ENCODE assay signal across 1 cellular context in the genomic region with DNA sequence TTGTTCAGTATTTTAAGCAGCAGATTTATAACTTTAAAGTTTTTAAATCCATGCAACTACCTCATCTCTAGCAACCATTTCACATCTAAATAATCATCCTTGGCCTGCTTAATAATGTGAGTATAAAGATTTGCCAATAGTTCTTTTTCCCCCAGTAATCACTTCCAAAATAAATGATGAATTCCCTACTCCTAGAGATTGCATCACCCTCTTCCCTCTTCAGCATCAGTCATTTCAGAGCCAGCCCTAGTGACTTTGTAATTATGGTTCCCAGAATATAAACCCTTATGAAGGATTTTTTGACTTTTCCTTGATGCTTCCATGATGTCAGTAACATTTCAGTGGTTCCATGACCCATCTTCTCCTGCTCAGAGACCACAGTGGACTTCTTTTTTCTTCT.
TF ChIP-seq lines count a peak whose summit lies in the region.

No MANE protein-coding gene starts in this region.

TF ChIP-seq in GM23338, 12 proteins besides CTCF, POLR2A, EP300 and RAD21 (continued from another document):
- TF ChIP-seq, protein P1, sequence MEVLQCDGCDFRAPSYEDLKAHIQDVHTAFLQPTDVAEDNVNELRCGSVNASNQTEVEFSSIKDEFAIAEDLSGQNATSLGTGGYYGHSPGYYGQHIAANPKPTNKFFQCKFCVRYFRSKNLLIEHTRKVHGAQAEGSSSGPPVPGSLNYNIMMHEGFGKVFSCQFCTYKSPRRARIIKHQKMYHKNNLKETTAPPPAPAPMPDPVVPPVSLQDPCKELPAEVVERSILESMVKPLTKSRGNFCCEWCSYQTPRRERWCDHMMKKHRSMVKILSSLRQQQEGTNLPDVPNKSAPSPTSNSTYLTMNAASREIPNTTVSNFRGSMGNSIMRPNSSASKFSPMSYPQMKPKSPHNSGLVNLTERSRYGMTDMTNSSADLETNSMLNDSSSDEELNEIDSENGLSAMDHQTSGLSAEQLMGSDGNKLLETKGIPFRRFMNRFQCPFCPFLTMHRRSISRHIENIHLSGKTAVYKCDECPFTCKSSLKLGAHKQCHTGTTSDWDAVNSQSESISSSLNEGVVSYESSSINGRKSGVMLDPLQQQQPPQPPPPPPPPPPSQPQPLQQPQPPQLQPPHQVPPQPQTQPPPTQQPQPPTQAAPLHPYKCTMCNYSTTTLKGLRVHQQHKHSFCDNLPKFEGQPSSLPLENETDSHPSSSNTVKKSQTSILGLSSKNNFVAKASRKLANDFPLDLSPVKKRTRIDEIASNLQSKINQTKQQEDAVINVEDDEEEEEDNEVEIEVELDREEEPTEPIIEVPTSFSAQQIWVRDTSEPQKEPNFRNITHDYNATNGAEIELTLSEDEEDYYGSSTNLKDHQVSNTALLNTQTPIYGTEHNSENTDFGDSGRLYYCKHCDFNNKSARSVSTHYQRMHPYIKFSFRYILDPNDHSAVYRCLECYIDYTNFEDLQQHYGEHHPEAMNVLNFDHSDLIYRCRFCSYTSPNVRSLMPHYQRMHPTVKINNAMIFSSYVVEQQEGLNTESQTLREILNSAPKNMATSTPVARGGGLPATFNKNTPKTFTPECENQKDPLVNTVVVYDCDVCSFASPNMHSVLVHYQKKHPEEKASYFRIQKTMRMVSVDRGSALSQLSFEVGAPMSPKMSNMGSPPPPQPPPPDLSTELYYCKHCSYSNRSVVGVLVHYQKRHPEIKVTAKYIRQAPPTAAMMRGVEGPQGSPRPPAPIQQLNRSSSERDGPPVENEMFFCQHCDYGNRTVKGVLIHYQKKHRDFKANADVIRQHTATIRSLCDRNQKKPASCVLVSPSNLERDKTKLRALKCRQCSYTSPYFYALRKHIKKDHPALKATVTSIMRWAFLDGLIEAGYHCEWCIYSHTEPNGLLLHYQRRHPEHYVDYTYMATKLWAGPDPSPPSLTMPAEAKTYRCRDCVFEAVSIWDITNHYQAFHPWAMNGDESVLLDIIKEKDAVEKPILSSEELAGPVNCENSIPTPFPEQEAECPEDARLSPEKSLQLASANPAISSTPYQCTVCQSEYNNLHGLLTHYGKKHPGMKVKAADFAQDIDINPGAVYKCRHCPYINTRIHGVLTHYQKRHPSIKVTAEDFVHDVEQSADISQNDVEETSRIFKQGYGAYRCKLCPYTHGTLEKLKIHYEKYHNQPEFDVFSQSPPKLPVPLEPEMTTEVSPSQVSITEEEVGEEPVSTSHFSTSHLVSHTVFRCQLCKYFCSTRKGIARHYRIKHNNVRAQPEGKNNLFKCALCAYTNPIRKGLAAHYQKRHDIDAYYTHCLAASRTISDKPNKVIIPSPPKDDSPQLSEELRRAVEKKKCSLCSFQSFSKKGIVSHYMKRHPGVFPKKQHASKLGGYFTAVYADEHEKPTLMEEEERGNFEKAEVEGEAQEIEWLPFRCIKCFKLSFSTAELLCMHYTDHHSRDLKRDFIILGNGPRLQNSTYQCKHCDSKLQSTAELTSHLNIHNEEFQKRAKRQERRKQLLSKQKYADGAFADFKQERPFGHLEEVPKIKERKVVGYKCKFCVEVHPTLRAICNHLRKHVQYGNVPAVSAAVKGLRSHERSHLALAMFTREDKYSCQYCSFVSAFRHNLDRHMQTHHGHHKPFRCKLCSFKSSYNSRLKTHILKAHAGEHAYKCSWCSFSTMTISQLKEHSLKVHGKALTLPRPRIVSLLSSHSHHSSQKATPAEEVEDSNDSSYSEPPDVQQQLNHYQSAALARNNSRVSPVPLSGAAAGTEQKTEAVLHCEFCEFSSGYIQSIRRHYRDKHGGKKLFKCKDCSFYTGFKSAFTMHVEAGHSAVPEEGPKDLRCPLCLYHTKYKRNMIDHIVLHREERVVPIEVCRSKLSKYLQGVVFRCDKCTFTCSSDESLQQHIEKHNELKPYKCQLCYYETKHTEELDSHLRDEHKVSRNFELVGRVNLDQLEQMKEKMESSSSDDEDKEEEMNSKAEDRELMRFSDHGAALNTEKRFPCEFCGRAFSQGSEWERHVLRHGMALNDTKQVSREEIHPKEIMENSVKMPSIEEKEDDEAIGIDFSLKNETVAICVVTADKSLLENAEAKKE (CRISPR knock-in tag; IDR thresholded peaks at IDR 0.05): no peak
- TF ChIP-seq POLR2AphosphoS5 (IDR thresholded peaks at IDR 0.05; ENCODE audit: low read depth): no peak
- TF ChIP-seq STAT1 (IDR thresholded peaks at IDR 0.05; ENCODE audit: unreplicated experiment): no peak
- TF ChIP-seq JUNB (IDR thresholded peaks at IDR 0.05; ENCODE audit: unreplicated experiment): no peak
- TF ChIP-seq EZH2phosphoT487 (IDR thresholded peaks at IDR 0.05; ENCODE audit: unreplicated experiment): no peak
- TF ChIP-seq CREB1 (CRISPR knock-in tag; IDR thresholded peaks at IDR 0.05; ENCODE audit: low read depth): no peak
- TF ChIP-seq ZNF114 (CRISPR knock-in tag; IDR thresholded peaks at IDR 0.05): no peak
- no peak for TF ChIP-seq ZNF331 (CRISPR knock-in tag; IDR thresholded peaks at IDR 0.05; ENCODE audit: low read depth)
- TF ChIP-seq, protein P2, sequence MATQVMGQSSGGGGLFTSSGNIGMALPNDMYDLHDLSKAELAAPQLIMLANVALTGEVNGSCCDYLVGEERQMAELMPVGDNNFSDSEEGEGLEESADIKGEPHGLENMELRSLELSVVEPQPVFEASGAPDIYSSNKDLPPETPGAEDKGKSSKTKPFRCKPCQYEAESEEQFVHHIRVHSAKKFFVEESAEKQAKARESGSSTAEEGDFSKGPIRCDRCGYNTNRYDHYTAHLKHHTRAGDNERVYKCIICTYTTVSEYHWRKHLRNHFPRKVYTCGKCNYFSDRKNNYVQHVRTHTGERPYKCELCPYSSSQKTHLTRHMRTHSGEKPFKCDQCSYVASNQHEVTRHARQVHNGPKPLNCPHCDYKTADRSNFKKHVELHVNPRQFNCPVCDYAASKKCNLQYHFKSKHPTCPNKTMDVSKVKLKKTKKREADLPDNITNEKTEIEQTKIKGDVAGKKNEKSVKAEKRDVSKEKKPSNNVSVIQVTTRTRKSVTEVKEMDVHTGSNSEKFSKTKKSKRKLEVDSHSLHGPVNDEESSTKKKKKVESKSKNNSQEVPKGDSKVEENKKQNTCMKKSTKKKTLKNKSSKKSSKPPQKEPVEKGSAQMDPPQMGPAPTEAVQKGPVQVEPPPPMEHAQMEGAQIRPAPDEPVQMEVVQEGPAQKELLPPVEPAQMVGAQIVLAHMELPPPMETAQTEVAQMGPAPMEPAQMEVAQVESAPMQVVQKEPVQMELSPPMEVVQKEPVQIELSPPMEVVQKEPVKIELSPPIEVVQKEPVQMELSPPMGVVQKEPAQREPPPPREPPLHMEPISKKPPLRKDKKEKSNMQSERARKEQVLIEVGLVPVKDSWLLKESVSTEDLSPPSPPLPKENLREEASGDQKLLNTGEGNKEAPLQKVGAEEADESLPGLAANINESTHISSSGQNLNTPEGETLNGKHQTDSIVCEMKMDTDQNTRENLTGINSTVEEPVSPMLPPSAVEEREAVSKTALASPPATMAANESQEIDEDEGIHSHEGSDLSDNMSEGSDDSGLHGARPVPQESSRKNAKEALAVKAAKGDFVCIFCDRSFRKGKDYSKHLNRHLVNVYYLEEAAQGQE (IDR thresholded peaks at IDR 0.05; ENCODE audit: unreplicated experiment): no peak
- TF ChIP-seq NANOG (IDR thresholded peaks at IDR 0.05; ENCODE audit: borderline replicate concordance): no peak
- TF ChIP-seq EZH2 (IDR thresholded peaks at IDR 0.05; ENCODE audit: low read depth, unreplicated experiment): no peak
